In genomic region chr14:68193970-68194634, GRCh38 we compare ENCODE assay signal across 25 cellular contexts.
DNase-seq lines count a peak whose midpoint lies in the region; ATAC-seq and TF ChIP-seq lines count a peak whose summit lies in the region.
"Had no signal": no experiment of that assay in that cellular context is flagged by ENCODE, and none has a peak within 500 bp of the region (broad histone marks: within the 10 kb centered on the region; RNA-seq: fewer than 3 reads in every experiment).

No MANE protein-coding gene starts in this region.

- H3K36me3 Mint-ChIP-seq in mesothelial cell of epicardium = no peaks in the 10 kb centered on the region
- peaks cover 3% of the 10 kb centered on the region for H3K36me3 Mint-ChIP-seq in activated CD8-positive, alpha-beta memory T cell treated with anti-CD3 and anti-CD28 coated beads, Interleukin-2, amount 10 ng/mL, durations not matched to agents 7 days and 5 days
- no peaks in the 10 kb centered on the region for H3K36me3 Mint-ChIP-seq in natural killer cell treated with Interleukin-12 subunit alpha and Interleukin-12 subunit beta and Interleukin-15 and Interleukin-18, amount 100 ng/mL, for 72 hours

- CTCF ChIA-PET in Panc1 (lab: Charles Lee) = no interaction called here
- CTCF ChIA-PET in activated CD8-positive, alpha-beta memory T cell treated with anti-CD3 and anti-CD28 coated beads, Interleukin-2, amount 10 ng/mL, durations not matched to agents 7 days and 5 days (lab: Charles Lee) = no interaction called here

- intact Hi-C loops in Panc1 (cut with micrococcal nuclease; ENCODE audit: unreplicated experiment) (no loop called here), esophagus muscularis mucosa (cut with DNase I) (no loop called here), transverse colon (cut with DNase I; ENCODE audit: low total_unique reads) (loop anchor here (5.0 kb wide), 1 partner anchor 157 kb away; no protein-coding TSS in a partner anchor)

- H3K36me3 ChIP-seq in Panc1 (ENCODE audit: control insufficient read depth, insufficient read depth, low read length) (no peaks in the 10 kb centered on the region), esophagus muscularis mucosa (no peaks in the 10 kb centered on the region), transverse colon (no peaks in the 10 kb centered on the region)
- H3K36me3 ChIP-seq: BE2C, cardiac muscle cell, Peyer's patch had no signal

- DNase-seq in Panc1 (ENCODE audit: low read depth, low spot score) (no peak), esophagus muscularis mucosa (ENCODE audit: extremely low spot score) (no peak), mesothelial cell of epicardium (ENCODE audit: low spot score in 2 of 2, unreplicated experiment in 2 of 2) (no peak), transverse colon (no peak), SIG-M5 treated with dmso at 0.1 percent for 504 hours (lab: John Stamatoyannopoulos, UW; ENCODE audit: unreplicated experiment) (no peak)
- DNase-seq in activated CD8-positive, alpha-beta memory T cell treated with anti-CD3 and anti-CD28 coated beads, Interleukin-2, amount 10 ng/mL, durations not matched to agents 7 days and 5 days = no peak
- DNase-seq in natural killer cell treated with Interleukin-12 subunit alpha and Interleukin-12 subunit beta and Interleukin-15 and Interleukin-18, amount 100 ng/mL, for 72 hours (ENCODE audit: low spot score) = no peak
- DNase-seq: activated CD4-positive, CD25-positive, alpha-beta regulatory T cell treated with anti-CD3 and anti-CD28 coated beads, Interleukin-2, amount 50 U/mL, for 72 hours; activated naive CD8-positive, alpha-beta T cell treated with anti-CD3 and anti-CD28 coated beads, Interleukin-2, amount 50 U/mL, for 24 hours; BE2C; HCEC 1CT; hippocampal formation; kidney; mucosa of descending colon; NCI-H1436 treated with DMSO at 0.1 percent for 48 hours; NCI-H2171 treated with DMSO at 0.1 percent for 48 hours; NCI-H82; nucleus accumbens; Peyer's patch; stimulated activated CD4-positive, alpha-beta T cell treated with anti-CD3 and anti-CD28 coated beads, Interleukin-2, amount 100 ng/mL, for 48 hours; T1000 had no signal

- H3K9me3 ChIP-seq in Panc1 (ENCODE audit: control insufficient read depth, insufficient read depth, low read depth, low read length) = no peaks in the 10 kb centered on the region
- no peaks in the 10 kb centered on the region for H3K9me3 ChIP-seq in esophagus muscularis mucosa
- H3K9me3 ChIP-seq in transverse colon = no peaks in the 10 kb centered on the region
- H3K9me3 ChIP-seq: BE2C, mucosa of descending colon, Peyer's patch had no signal

- no peak for TF ChIP-seq EP300 in esophagus muscularis mucosa (IDR thresholded peaks at IDR 0.05)
- peak; percentile 84 for TF ChIP-seq EP300 in transverse colon (IDR thresholded peaks at IDR 0.05; ENCODE audit: low read depth)

- TF ChIP-seq POLR2A in esophagus muscularis mucosa (IDR thresholded peaks at IDR 0.05; ENCODE audit: low read depth) (no peak), transverse colon (IDR thresholded peaks at IDR 0.05) (no peak)

- H3K27me3 ChIP-seq in Panc1 (ENCODE audit: control insufficient read depth, insufficient read depth, low read length) (no peaks in the 10 kb centered on the region), esophagus muscularis mucosa (no peaks in the 10 kb centered on the region), transverse colon (no peaks in the 10 kb centered on the region)
- H3K27me3 ChIP-seq: cardiac muscle cell, Peyer's patch had no signal

- peaks cover 69% of the 10 kb centered on the region for H3K4me1 Mint-ChIP-seq in mesothelial cell of epicardium
- peaks cover under 1% of the 10 kb centered on the region for H3K4me1 Mint-ChIP-seq in activated CD8-positive, alpha-beta memory T cell treated with anti-CD3 and anti-CD28 coated beads, Interleukin-2, amount 10 ng/mL, durations not matched to agents 7 days and 5 days
- H3K4me1 Mint-ChIP-seq in natural killer cell treated with Interleukin-12 subunit alpha and Interleukin-12 subunit beta and Interleukin-15 and Interleukin-18, amount 100 ng/mL, for 72 hours (ENCODE audit: low read depth in 2 of 2) = peaks cover 2 to 3% of the 10 kb centered on the region in 2 donors

- peak overlapping the region; percentile 13; the same call in 1 of the 2 replicates for H3K27ac ChIP-seq in Panc1 (ENCODE audit: low read length)
- H3K27ac ChIP-seq in esophagus muscularis mucosa (replicated peaks in 1 of 4) = peak overlapping the region; percentile 66 to 76 (median 72)
- peak overlapping the region; percentile 71 to 84 (median 77) for H3K27ac ChIP-seq in transverse colon
- H3K27ac ChIP-seq: cardiac muscle cell had no signal

- TF ChIP-seq CTCF in Panc1 (IDR thresholded peaks at IDR 0.05) (no peak), esophagus muscularis mucosa (IDR thresholded peaks at IDR 0.05) (no peak), mesothelial cell of epicardium (IDR thresholded peaks at IDR 0.05; ENCODE audit: unreplicated experiment) (no peak), transverse colon (IDR thresholded peaks at IDR 0.05) (peak in 1 of 5 experiments; percentile 17)

- H3K4me3 ChIP-seq in Panc1 (ENCODE audit: low read depth in 2 of 2, low read length in 2 of 2) (no peak overlapping the region), esophagus muscularis mucosa (no peak overlapping the region), transverse colon (no peak overlapping the region)
- H3K4me3 ChIP-seq: cardiac muscle cell, mucosa of descending colon, Peyer's patch had no signal

- peak overlapping the region; percentile 85 for H3K27ac Mint-ChIP-seq in mesothelial cell of epicardium
- no peak overlapping the region for H3K27ac Mint-ChIP-seq in activated CD8-positive, alpha-beta memory T cell treated with anti-CD3 and anti-CD28 coated beads, Interleukin-2, amount 10 ng/mL, durations not matched to agents 7 days and 5 days
- no peak overlapping the region for H3K27ac Mint-ChIP-seq in natural killer cell treated with Interleukin-12 subunit alpha and Interleukin-12 subunit beta and Interleukin-15 and Interleukin-18, amount 100 ng/mL, for 72 hours
- H3K27ac Mint-ChIP-seq: activated naive CD8-positive, alpha-beta T cell treated with anti-CD3 and anti-CD28 coated beads, Interleukin-2, amount 50 U/mL, for 24 hours; activated T-helper 17 cell treated with anti-CD3 and anti-CD28 coated beads, Interleukin-2, amount 50 U/mL, for 72 hours had no signal

- no peak overlapping the region for H3K4me3 Mint-ChIP-seq in mesothelial cell of epicardium
- H3K4me3 Mint-ChIP-seq in activated CD8-positive, alpha-beta memory T cell treated with anti-CD3 and anti-CD28 coated beads, Interleukin-2, amount 10 ng/mL, durations not matched to agents 7 days and 5 days = no peak overlapping the region
- H3K4me3 Mint-ChIP-seq in natural killer cell treated with Interleukin-12 subunit alpha and Interleukin-12 subunit beta and Interleukin-15 and Interleukin-18, amount 100 ng/mL, for 72 hours = no peak overlapping the region
- H3K4me3 Mint-ChIP-seq: activated naive CD8-positive, alpha-beta T cell treated with anti-CD3 and anti-CD28 coated beads, Interleukin-2, amount 50 U/mL, for 24 hours; activated T-helper 17 cell treated with anti-CD3 and anti-CD28 coated beads, Interleukin-2, amount 50 U/mL, for 72 hours had no signal

- H3K4me1 ChIP-seq in Panc1 (ENCODE audit: control insufficient read depth, insufficient read depth, low read length) (no peaks in the 10 kb centered on the region; the same call in 1 of the 2 replicates), esophagus muscularis mucosa (peaks cover 2 to 65% (median 54%) of the 10 kb centered on the region in 4 donors), transverse colon (peaks cover 4 to 70% (median 41%) of the 10 kb centered on the region in 4 donors)
- H3K4me1 ChIP-seq: BE2C had no signal

- H3K9me3 Mint-ChIP-seq in mesothelial cell of epicardium = no peaks in the 10 kb centered on the region
- H3K9me3 Mint-ChIP-seq in activated CD8-positive, alpha-beta memory T cell treated with anti-CD3 and anti-CD28 coated beads, Interleukin-2, amount 10 ng/mL, durations not matched to agents 7 days and 5 days (ENCODE audit: low read depth) = no peaks in the 10 kb centered on the region
- no peaks in the 10 kb centered on the region for H3K9me3 Mint-ChIP-seq in natural killer cell treated with Interleukin-12 subunit alpha and Interleukin-12 subunit beta and Interleukin-15 and Interleukin-18, amount 100 ng/mL, for 72 hours
- H3K9me3 Mint-ChIP-seq: activated naive CD8-positive, alpha-beta T cell treated with anti-CD3 and anti-CD28 coated beads, Interleukin-2, amount 50 U/mL, for 24 hours; activated T-helper 17 cell treated with anti-CD3 and anti-CD28 coated beads, Interleukin-2, amount 50 U/mL, for 72 hours had no signal

- in situ Hi-C loops in Panc1 (cut with HindIII; ENCODE audit: low pct_unique_long_range_greater_than_20kb, low sequenced_read_pairs) (no loop called here), transverse colon (cut with MboI; ENCODE audit: low pct_ligation_motif_present in 1 of 4, low pct_unique_long_range_greater_than_20kb in 1 of 4, low sequenced_read_pairs in 3 of 4) (no loop called here)

- no peaks in the 10 kb centered on the region for H3K27me3 Mint-ChIP-seq in mesothelial cell of epicardium (ENCODE audit: low read depth)
- H3K27me3 Mint-ChIP-seq in activated CD8-positive, alpha-beta memory T cell treated with anti-CD3 and anti-CD28 coated beads, Interleukin-2, amount 10 ng/mL, durations not matched to agents 7 days and 5 days = no peaks in the 10 kb centered on the region
- H3K27me3 Mint-ChIP-seq in natural killer cell treated with Interleukin-12 subunit alpha and Interleukin-12 subunit beta and Interleukin-15 and Interleukin-18, amount 100 ng/mL, for 72 hours = peaks cover 0 to 3% of the 10 kb centered on the region in 2 donors
- H3K27me3 Mint-ChIP-seq: activated naive CD8-positive, alpha-beta T cell treated with anti-CD3 and anti-CD28 coated beads, Interleukin-2, amount 50 U/mL, for 24 hours; activated T-helper 17 cell treated with anti-CD3 and anti-CD28 coated beads, Interleukin-2, amount 50 U/mL, for 72 hours had no signal

- BruUV-seq in Panc1 (replicated peaks; lab: Mats Ljungman, UMichigan) = no TSS peak

- no peak for ATAC-seq in Panc1
- no peak for ATAC-seq in activated CD8-positive, alpha-beta memory T cell treated with anti-CD3 and anti-CD28 coated beads, Interleukin-2, amount 10 ng/mL, durations not matched to agents 7 days and 5 days
- no peak for ATAC-seq in natural killer cell treated with Interleukin-12 subunit alpha and Interleukin-12 subunit beta and Interleukin-15 and Interleukin-18, amount 100 ng/mL, for 72 hours
- ATAC-seq: activated naive CD8-positive, alpha-beta T cell treated with anti-CD3 and anti-CD28 coated beads, Interleukin-2, amount 50 U/mL, for 24 hours; activated T-helper 17 cell treated with anti-CD3 and anti-CD28 coated beads, Interleukin-2, amount 50 U/mL, for 72 hours; mucosa of descending colon; sciatic nerve; SK-N-SH treated with all-trans-retinoic acid at 6 μM for 48 hours had no signal

- 32% methylated on average over 3 of the region's 3 CpGs for WGBS in esophagus muscularis mucosa
- 47 to 63% methylated on average over 3 of the region's 3 CpGs for WGBS in transverse colon (ENCODE audit: low coverage in 1 of 2), 2 donors

- POLR2A ChIA-PET in Panc1 (lab: Charles Lee) = no interaction called here

Comparison
In these comparisons a context has a peak if more than half of its experiments do, and no peak if none do; other contexts are left out.
1. H3K27ac ChIP-seq: peak in every context shown above with its lines; median percentile 77 in transverse colon; 72 in esophagus muscularis mucosa; 13 in Panc1.